ENCODE assay signal across 34 cellular contexts in genomic region chr5:111559680-111560079, GRCh38.
"Had no signal": no experiment of that assay in that cellular context is flagged by ENCODE, and none has a peak within 500 bp of the region (broad histone marks: within the 10 kb centered on the region; RNA-seq: fewer than 3 reads in every experiment).

No MANE protein-coding gene starts in this region.

- H3K4me3 ChIP-seq: MG63 had no signal

- H3K36me3 ChIP-seq: MG63 had no signal

- DNase-seq: Karpas-422, Kasumi-1, MG63, MM.1S, MV-4-11, NCI-H1048, NCI-H1092, NCI-H1092 treated with DMSO at 0.1 percent for 48 hours, NCI-H1105, NCI-H1105 treated with DMSO at 0.1 percent for 48 hours, NCI-H1417, NCI-H1417 treated with DMSO at 0.1 percent for 48 hours, NCI-H1436, NCI-H1436 treated with DMSO at 0.1 percent for 48 hours, NCI-H146, NCI-H1694, NCI-H1694 treated with DMSO at 0.1 percent for 48 hours, NCI-H187, NCI-H187 treated with DMSO at 0.1 percent for 48 hours, NCI-H1930, NCI-H2029, NCI-H2029 treated with DMSO at 0.1 percent for 48 hours, NCI-H2081, NCI-H2081 treated with DMSO at 0.1 percent for 48 hours, NCI-H2107, NCI-H2171, NCI-H2171 treated with DMSO at 0.1 percent for 48 hours, NCI-H2227 treated with DMSO at 0.1 percent for 48 hours, NCI-H226, NCI-H345, NCI-H446, NCI-H446 treated with DMSO at 0.1 percent for 48 hours, NCI-H510A, NCI-H510A treated with DMSO at 0.1 percent for 48 hours had no signal
